In genomic region chr4:147396105-147396504, GRCh38 we compare ENCODE assay signal across 30 cellular contexts.
"Had no signal": no experiment of that assay in that cellular context is flagged by ENCODE, and none has a peak within 500 bp of the region (broad histone marks: within the 10 kb centered on the region; RNA-seq: fewer than 3 reads in every experiment).

No MANE protein-coding gene starts in this region.

- H3K27me3 ChIP-seq: adrenal gland, body of pancreas, esophagus muscularis mucosa, foreskin keratinocyte, gastrocnemius medialis had no signal

- H3K9me3 ChIP-seq: adrenal gland, body of pancreas, esophagus muscularis mucosa, gastrocnemius medialis had no signal

- ATAC-seq: activated CD4-positive, alpha-beta T cell treated with anti-CD3 and anti-CD28 coated beads for 36 hours; activated CD8-positive, alpha-beta memory T cell treated with anti-CD3 and anti-CD28 coated beads, Interleukin-2, amount 10 ng/mL, durations not matched to agents 7 days and 5 days; activated CD8-positive, alpha-beta T cell treated with anti-CD3 and anti-CD28 coated beads, Interleukin-2, amount 10 ng/mL, durations not matched to agents 7 days and 5 days; activated naive CD8-positive, alpha-beta T cell treated with anti-CD3 and anti-CD28 coated beads, Interleukin-2, amount 50 U/mL, for 24 hours; body of pancreas; effector memory CD8-positive, alpha-beta T cell; foreskin keratinocyte; gastrocnemius medialis had no signal

- H3K36me3 ChIP-seq: adrenal gland, esophagus muscularis mucosa, gastrocnemius medialis had no signal

- DNase-seq: activated CD4-positive, alpha-beta memory T cell treated with anti-CD3 and anti-CD28 coated beads for 36 hours; activated CD4-positive, alpha-beta T cell treated with anti-CD3 and anti-CD28 coated beads for 36 hours; activated CD4-positive, alpha-beta T cell treated with anti-CD3 and anti-CD28 coated beads, Interleukin-2, amount 10 ng/mL, durations not matched to agents 24 days and 14 days; activated CD4-positive, CD25-positive, alpha-beta regulatory T cell; activated CD4-positive, CD25-positive, alpha-beta regulatory T cell treated with anti-CD3 and anti-CD28 coated beads, Interleukin-2, amount 50 U/mL, for 72 hours; activated CD8-positive, alpha-beta memory T cell treated with anti-CD3 and anti-CD28 coated beads, Interleukin-2, amount 10 ng/mL, durations not matched to agents 7 days and 5 days; activated CD8-positive, alpha-beta memory T cell treated with anti-CD3 and anti-CD28 coated beads, Interleukin-2, amount 50 U/mL, for 4 hours; activated CD8-positive, alpha-beta T cell treated with anti-CD3 and anti-CD28 coated beads, Interleukin-2, amount 10 ng/mL, durations not matched to agents 7 days and 5 days; activated effector memory CD4-positive, alpha-beta T cell treated with anti-CD3 and anti-CD28 coated beads, Interleukin-2, amount 50 U/mL, for 16 hours; activated naive CD4-positive, alpha-beta T cell treated with anti-CD3 and anti-CD28 coated beads for 36 hours; activated naive CD8-positive, alpha-beta T cell treated with anti-CD3 and anti-CD28 coated beads for 36 hours; activated naive CD8-positive, alpha-beta T cell treated with anti-CD3 and anti-CD28 coated beads, Interleukin-2, amount 50 U/mL, for 24 hours; activated T-cell treated with anti-CD3 and anti-CD28 coated beads, Interleukin-2, amount 50 U/mL, for 1 hour; activated T-cell treated with anti-CD3 and anti-CD28 coated beads, Interleukin-2, amount 50 U/mL, for 48 hours; adrenal gland; amygdala; aorta; body of pancreas; caudate nucleus; cortex of kidney; dermis blood vessel endothelial cell; effector CD4-positive, alpha-beta T cell; effector memory CD8-positive, alpha-beta T cell; erythroblast; foreskin keratinocyte; gastrocnemius medialis; glutamatergic neuron; T-helper 2 cell had no signal

- H3K4me1 ChIP-seq: adrenal gland, body of pancreas, esophagus muscularis mucosa, foreskin keratinocyte, gastrocnemius medialis had no signal

- H3K4me3 ChIP-seq: adrenal gland, body of pancreas, esophagus muscularis mucosa, gastrocnemius medialis had no signal

- FAIRE-seq: colon had no signal

- H3K27ac ChIP-seq: adrenal gland, body of pancreas, esophagus muscularis mucosa, foreskin keratinocyte, gastrocnemius medialis had no signal
